In the genomic region with DNA sequence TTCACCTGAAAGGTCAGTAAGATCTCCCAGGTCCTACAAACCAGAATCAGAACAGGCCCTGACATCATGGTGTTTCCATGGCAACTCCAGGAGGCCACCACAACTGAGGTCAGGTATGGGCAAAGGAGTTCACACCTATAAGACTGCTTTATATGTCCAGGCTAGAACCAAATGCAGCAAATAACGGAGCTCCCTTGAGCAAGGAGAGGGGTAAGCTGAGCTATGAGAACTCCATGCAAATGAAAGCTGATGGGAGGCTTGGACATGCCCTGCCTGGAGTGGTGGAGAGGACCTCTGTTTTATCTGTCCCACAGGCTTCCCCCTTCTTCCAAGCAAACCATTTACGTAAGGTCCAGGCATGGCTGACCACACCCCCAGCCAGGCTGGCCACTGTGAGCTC, we compare ENCODE assay signal across 23 cellular contexts.
"Had no signal": no experiment of that assay in that cellular context is flagged by ENCODE, and none has a peak within 500 bp of the region (broad histone marks: within the 10 kb centered on the region; RNA-seq: fewer than 3 reads in every experiment).

No MANE protein-coding gene starts in this region.

- H3K9me3 ChIP-seq: esophagus squamous epithelium, lower lobe of right lung, pancreas, thoracic aorta, tibial nerve, upper lobe of left lung had no signal

- H3K4me1 ChIP-seq: esophagus squamous epithelium, lower lobe of right lung, tibial nerve, upper lobe of left lung had no signal

- H3K4me3 ChIP-seq: esophagus squamous epithelium, lower lobe of right lung, pancreas, smooth muscle cell, thoracic aorta, tibial nerve, upper lobe of left lung had no signal

- H3K27me3 ChIP-seq: pancreas, tibial nerve, upper lobe of left lung had no signal

- H3K36me3 ChIP-seq: esophagus squamous epithelium, lower lobe of right lung, pancreas, thoracic aorta, tibial nerve, upper lobe of left lung had no signal

- H3K27ac ChIP-seq: esophagus squamous epithelium, lower lobe of right lung, pancreas, thoracic aorta, tibial nerve, upper lobe of left lung had no signal

- FAIRE-seq: endometrium, pancreas, urothelium cell line had no signal

- DNase-seq: cortex of kidney; effector memory CD8-positive, alpha-beta T cell; erythroblast; esophagus squamous epithelium; foreskin melanocyte; hypothalamus; immature natural killer cell; islet precursor cell; left ventricle myocardium superior; lower lobe of right lung; natural killer cell; occipital lobe; pancreas; stimulated activated CD4-positive, alpha-beta T cell treated with anti-CD3 and anti-CD28 coated beads, Interleukin-12 subunit alpha, Interleukin-12 subunit beta, amount 100 ng/mL, for 4 hours; stimulated activated CD4-positive, alpha-beta T cell treated with anti-CD3 and anti-CD28 coated beads, Interleukin-1b, Interleukin-23, amount 100 ng/mL, for 48 hours; stimulated activated CD4-positive, alpha-beta T cell treated with anti-CD3 and anti-CD28 coated beads, Interleukin-4, amount 100 ng/mL, for 24 hours; stimulated activated naive CD8-positive, alpha-beta T cell treated with anti-CD3 and anti-CD28 coated beads, Interleukin-15, Interleukin-2, amounts not matched to agents 100 U/mL and 50 U/mL, for 24 hours; upper lobe of left lung had no signal
